Comparison of ENCODE assay signal across 12 cellular contexts in the genomic region with DNA sequence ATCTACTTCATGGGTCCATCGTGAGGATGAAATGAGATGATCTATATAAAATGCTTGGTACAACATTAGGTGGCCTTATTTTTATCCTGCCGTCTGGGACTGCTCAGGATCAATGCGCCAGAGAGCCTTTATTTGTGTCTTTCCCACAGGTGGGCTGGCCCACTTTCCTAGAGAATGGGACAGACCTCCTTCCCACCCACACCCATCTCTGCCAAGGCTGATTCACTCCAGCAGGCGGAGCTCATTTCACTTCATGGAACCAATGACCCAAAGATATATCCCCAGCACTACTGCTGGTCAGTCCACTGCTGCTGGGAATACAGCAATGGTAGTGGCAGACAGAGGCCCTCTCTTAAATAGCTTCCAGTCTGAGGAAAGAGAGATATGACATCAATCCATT. TPM values are rescaled to one million over a fixed set of nuclear protein-coding genes. Genes with fewer than 3 reads are reported as not detected.
DNase-seq lines count a peak whose midpoint lies in the region; ATAC-seq and TF ChIP-seq lines count a peak whose summit lies in the region.
"Had no signal": no experiment of that assay in that cellular context is flagged by ENCODE, and none has a peak within 500 bp of the region (broad histone marks: within the 10 kb centered on the region; RNA-seq: fewer than 3 reads in every experiment).

No MANE protein-coding gene starts in this region.

- DNase-seq in cardiac muscle cell (ENCODE audit: low read depth in 1 of 2, low spot score in 1 of 2) (peak in 1 of 2 donors; percentile 35), right atrium auricular region (ENCODE audit: low spot score) (no peak), RWPE1 (ENCODE audit: low spot score) (no peak), fibroblast of villous mesenchyme (ENCODE audit: low read depth) (no peak), pons (ENCODE audit: low spot score) (no peak), cerebellum (ENCODE audit: low spot score) (no peak)
- DNase-seq: activated CD4-positive, alpha-beta memory T cell treated with anti-CD3 and anti-CD28 coated beads for 36 hours; Karpas-422; small intestine; transverse colon had no signal

- TF ChIP-seq CTCF in cardiac muscle cell (IDR thresholded peaks at IDR 0.05; ENCODE audit: low read depth, low read length) (peak; percentile 30), right atrium auricular region (IDR thresholded peaks at IDR 0.05) (peak in 1 of 2 donors; percentile 38), RWPE1 (conservative IDR thresholded peaks at IDR 0.05; ENCODE audit: low read depth) (no peak), fibroblast of villous mesenchyme (IDR thresholded peaks at IDR 0.05; ENCODE audit: insufficient read depth, low read depth, low read length) (peak; percentile 25)

- H3K9ac ChIP-seq in stomach smooth muscle (ENCODE audit: low read length in 2 of 2): no peak overlapping the region

- H3K9me3 ChIP-seq in cardiac muscle cell (ENCODE audit: low read depth): no peaks in the 10 kb centered on the region
- H3K9me3 ChIP-seq in right atrium auricular region: peaks cover 0 to 5% of the 10 kb centered on the region in 2 donors
- H3K9me3 ChIP-seq in stomach smooth muscle (ENCODE audit: control insufficient read depth in 2 of 2, low read length in 2 of 2): peaks cover 0 to 3% of the 10 kb centered on the region in 2 donors
- H3K9me3 ChIP-seq: transverse colon had no signal

- H3K27ac ChIP-seq in cardiac muscle cell (no peak overlapping the region), right atrium auricular region (no peak overlapping the region), RWPE1 (peak overlapping the region; percentile 33), stomach smooth muscle (ENCODE audit: low read length) (peak overlapping the region; percentile 37)
- H3K27ac ChIP-seq: transverse colon had no signal

- H3K4me3 ChIP-seq in cardiac muscle cell (no peak overlapping the region), right atrium auricular region (no peak overlapping the region), fibroblast of villous mesenchyme (ENCODE audit: low read depth, low read length) (no peak overlapping the region), stomach smooth muscle (ENCODE audit: low read length in 2 of 2) (no peak overlapping the region)
- H3K4me3 ChIP-seq: transverse colon had no signal

- ATAC-seq in GM18870 (IDR thresholded peaks at IDR 0.05; ENCODE audit: unreplicated experiment): no peak

- H3K36me3 ChIP-seq in cardiac muscle cell (no peaks in the 10 kb centered on the region), right atrium auricular region (peaks cover 16% of the 10 kb centered on the region), stomach smooth muscle (ENCODE audit: control insufficient read depth in 2 of 2, insufficient read depth in 2 of 2, low read length in 2 of 2) (peaks cover 14 to 36% of the 10 kb centered on the region in 2 donors)
- H3K36me3 ChIP-seq: transverse colon had no signal

- CTCF ChIA-PET in RWPE1 (lab: Yijun Ruan, JAX): interaction anchor here (1.4 to 1.6 kb wide), 3 partner anchors 12 to 148 kb away, joined by 3 to 5 read pairs (median 5); no protein-coding TSS in a partner anchor

- H3K27me3 ChIP-seq in cardiac muscle cell (no peaks in the 10 kb centered on the region), right atrium auricular region (no peaks in the 10 kb centered on the region), stomach smooth muscle (ENCODE audit: control insufficient read depth in 1 of 2, insufficient read depth in 2 of 2, low read length in 2 of 2) (no peaks in the 10 kb centered on the region)
- H3K27me3 ChIP-seq: transverse colon had no signal

- POLR2A ChIA-PET in RWPE1 (lab: Yijun Ruan, JAX; ENCODE audit: low non-redundant PET): no interaction called here

- H3K4me1 ChIP-seq in cardiac muscle cell (ENCODE audit: low read depth): no peaks in the 10 kb centered on the region
- H3K4me1 ChIP-seq in right atrium auricular region: peaks cover 0 to 8% of the 10 kb centered on the region in 2 donors
- H3K4me1 ChIP-seq in stomach smooth muscle (ENCODE audit: control insufficient read depth, insufficient read depth, low read length): peaks cover 26% of the 10 kb centered on the region

RNA-seq across cellular contexts. Expression of gene TGFBI, which starts 35.7 kb away (rescaled TPM):
- total RNA-seq in cardiac muscle cell (2.9 and 9.0 TPM in 2 replicates), right atrium auricular region (10 to 100 TPM; 30.4 to 65.0 TPM), fibroblast of villous mesenchyme (281 and 496 TPM in 2 replicates), cerebellum (23.3 TPM)
- 1.6 and 10.2 TPM in 2 replicates for polyA plus RNA-seq in cardiac muscle cell

Comparison
In these comparisons a context has a peak if more than half of its experiments do, and no peak if none do; other contexts are left out.
1. H3K27ac ChIP-seq: peak in RWPE1 (single experiment) and stomach smooth muscle (single experiment); none in cardiac muscle cell (single experiment) and right atrium auricular region (0 of 2).